In genomic region chrX:120193720-120194119, GRCh38 we compare ENCODE assay signal across 23 cellular contexts. TPM values are rescaled to one million over a fixed set of nuclear protein-coding genes. Genes with fewer than 3 reads are reported as not detected.
DNase-seq lines count a peak whose midpoint lies in the region; ATAC-seq, FAIRE-seq and TF ChIP-seq lines count a peak whose summit lies in the region.
"Not testable (repeated sequence)": the region's sequence is repeated elsewhere in the genome, so short reads cannot be mapped to it uniquely, and the experiment has no call there.
"Had no signal": no experiment of that assay in that cellular context is flagged by ENCODE, and none has a peak within 500 bp of the region (broad histone marks: within the 10 kb centered on the region; RNA-seq: fewer than 3 reads in every experiment).

No MANE protein-coding gene starts in this region.

- TF ChIP-seq POLR2A in GM12892 (IDR thresholded peaks at IDR 0.05; ENCODE audit: low read depth, low read length), result not testable (repeated sequence)

- not testable (repeated sequence) for H3K27me3 ChIP-seq in astrocyte (ENCODE audit: insufficient read depth, low read length)

- H4K20me1 ChIP-seq in astrocyte (ENCODE audit: insufficient read depth, low read length), result not testable (repeated sequence)

- not testable (repeated sequence) for H3K36me3 Mint-ChIP-seq in astrocyte (ENCODE audit: low read depth, unreplicated experiment)

- ATAC-seq in GM18867 (IDR thresholded peaks at IDR 0.05; ENCODE audit: unreplicated experiment), result peak; percentile 88
- peak; percentile 86 for ATAC-seq in GM19438 (IDR thresholded peaks at IDR 0.05; ENCODE audit: low read depth, unreplicated experiment)
- ATAC-seq in GM21576 (IDR thresholded peaks at IDR 0.05; ENCODE audit: unreplicated experiment), result peak; percentile 98
- ATAC-seq in HG02798 (IDR thresholded peaks at IDR 0.05; ENCODE audit: poor library complexity, unreplicated experiment), result peak; percentile 90
- peak; percentile 49 for ATAC-seq in HG03060 (IDR thresholded peaks at IDR 0.05; ENCODE audit: low read depth, unreplicated experiment)
- ATAC-seq in HG03432 (IDR thresholded peaks at IDR 0.05; ENCODE audit: unreplicated experiment), result peak; percentile 71

- H3K9me3 ChIP-seq in astrocyte (ENCODE audit: insufficient read depth, low read depth, low read length), result not testable (repeated sequence)

- not testable (repeated sequence) for H3K9me3 Mint-ChIP-seq in astrocyte (ENCODE audit: unreplicated experiment)

- not testable (repeated sequence) for H3K27ac Mint-ChIP-seq in astrocyte (ENCODE audit: unreplicated experiment)

- not testable (repeated sequence) for H2AFZ ChIP-seq in astrocyte (ENCODE audit: low read depth, low read length)

- H3K4me1 ChIP-seq in astrocyte (ENCODE audit: insufficient read depth, low read length), result not testable (repeated sequence)

- not testable (repeated sequence) for H3K27me3 Mint-ChIP-seq in astrocyte (ENCODE audit: low read depth, unreplicated experiment)

- not testable (repeated sequence) for DNase-seq in GM12892 (ENCODE audit: insufficient read length); astrocyte (ENCODE audit: low read depth)

- not testable (repeated sequence) for H3K9ac ChIP-seq in astrocyte (ENCODE audit: low read length)

- not testable (repeated sequence) for H3K27ac ChIP-seq in astrocyte (ENCODE audit: low read depth, low read length)

- H3K4me3 Mint-ChIP-seq in astrocyte (ENCODE audit: unreplicated experiment), result not testable (repeated sequence)

- H3K79me2 ChIP-seq in astrocyte (ENCODE audit: insufficient read depth, low read length), result not testable (repeated sequence)

- H3K4me2 ChIP-seq in astrocyte (ENCODE audit: low read length), result not testable (repeated sequence)

- TF ChIP-seq CTCF in astrocyte (IDR thresholded peaks at IDR 0.05; ENCODE audit: insufficient read depth, low read depth, low read length), result not testable (repeated sequence)

- FAIRE-seq in GM12892 (lab: Jason Lieb, UNC) (peak; percentile 50), astrocyte (lab: Jason Lieb, UNC) (peak; percentile 66)

- H3K4me3 ChIP-seq in astrocyte (ENCODE audit: insufficient read depth, low read depth, low read length), result not testable (repeated sequence)

- H3K36me3 ChIP-seq in astrocyte (ENCODE audit: insufficient read depth, low read length), result not testable (repeated sequence)

- not testable (repeated sequence) for H3K4me1 Mint-ChIP-seq in astrocyte (ENCODE audit: low read depth, unreplicated experiment)

RNA-seq across cellular contexts. Expression of gene RHOXF2, which starts 35.3 kb away (rescaled TPM):
- polyA plus RNA-seq in GM12892 (2012; ENCODE audit: missing spikeins), result not detected
- total RNA-seq in astrocyte, result not detected in 2 replicates
- total RNA-seq: activated B cell treated with CpG ODN at 0.5 μM for 24 hours; breast epithelium; chondrocyte; esophagus squamous epithelium; foreskin keratinocyte; left lobe of liver; MCF 10A; mucosa of gallbladder; natural killer cell treated with Interleukin-12 subunit alpha and Interleukin-12 subunit beta and Interleukin-15 and Interleukin-18, amount 100 ng/mL, for 72 hours; occipital lobe; psoas muscle; Right ventricle myocardium superior; sciatic nerve; thoracic aorta; urinary bladder had no signal
- polyA plus RNA-seq: foreskin keratinocyte, psoas muscle, urinary bladder had no signal

RNA-seq across cellular contexts. Expression of gene ZBTB33, which starts 56.9 kb away (rescaled TPM):
- polyA plus RNA-seq in GM12892 (2012; ENCODE audit: missing spikeins), result 10.7 TPM
- 17.4 and 19.9 TPM in 2 replicates for total RNA-seq in astrocyte
